Comparison of ENCODE assay signal across 11 cellular contexts in the genomic region with DNA sequence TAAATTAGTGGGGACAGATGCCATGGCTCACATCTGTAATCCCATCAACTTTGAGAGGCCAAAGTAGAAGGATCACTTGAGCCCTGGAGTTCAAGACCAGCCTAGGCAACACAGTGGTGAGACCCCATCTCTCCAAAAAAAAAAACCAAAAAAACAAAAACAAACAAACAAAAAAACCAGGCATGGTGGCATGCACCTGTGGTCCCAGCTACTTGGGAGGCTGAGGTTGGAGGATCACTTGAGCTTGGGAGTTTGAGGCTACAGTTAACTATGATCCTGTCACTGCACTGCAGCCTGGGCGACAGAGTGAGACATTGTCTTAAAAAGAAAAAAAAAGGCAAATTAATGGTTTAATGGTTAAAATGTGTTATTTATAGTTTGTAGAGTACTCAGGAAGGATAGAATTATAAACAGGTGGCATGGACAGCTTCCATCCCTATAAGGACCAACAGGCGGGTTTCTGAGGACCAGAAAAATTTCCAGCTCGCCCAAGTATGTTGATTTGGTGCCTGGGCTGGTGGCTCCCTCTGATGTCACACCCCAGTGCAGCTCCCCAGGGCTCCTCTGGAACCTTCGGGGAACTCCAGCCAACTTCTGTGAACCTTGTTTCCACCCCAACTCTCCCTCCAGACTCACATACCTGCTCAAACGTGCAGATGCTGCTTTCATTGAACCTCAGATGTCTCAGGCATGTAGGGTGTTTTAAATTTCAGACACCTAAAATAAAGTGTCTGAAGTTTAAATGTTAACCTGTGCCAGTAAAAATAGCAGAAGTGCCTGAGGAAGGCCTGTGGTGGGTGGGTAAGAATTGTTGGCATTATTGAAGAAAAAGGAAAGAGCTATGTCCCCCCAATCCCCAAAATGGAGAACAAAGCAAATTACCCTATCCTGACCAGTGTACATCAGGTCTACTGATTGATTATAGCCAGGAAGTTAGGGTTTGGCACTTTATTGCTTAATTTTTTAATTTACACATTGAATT.
A peak's percentile ranks its signal among the peaks of the same experiment; 100 is the strongest.
DNase-seq lines count a peak whose midpoint lies in the region; ATAC-seq, FAIRE-seq and TF ChIP-seq lines count a peak whose summit lies in the region.
"Had no signal": no experiment of that assay in that cellular context is flagged by ENCODE, and none has a peak within 500 bp of the region (broad histone marks: within the 10 kb centered on the region; RNA-seq: fewer than 3 reads in every experiment).

No MANE protein-coding gene starts in this region.

- intact Hi-C loops in spleen (cut with DNase I; ENCODE audit: low total_unique reads) = loop anchor here (10.0 kb wide), 1 partner anchor 53 kb away; no protein-coding TSS in a partner anchor
- intact Hi-C loops in CD14-positive monocyte (cut with micrococcal nuclease) = loop anchor here in 1 of 2 donors (5.0 kb wide), 1 partner anchor 70 kb away; a partner anchor contains a TSS

- H3K36me3 ChIP-seq in astrocyte (ENCODE audit: insufficient read depth, low read length) (peaks cover 2% of the 10 kb centered on the region), spleen (no peaks in the 10 kb centered on the region)

- H3K4me1 Mint-ChIP-seq in astrocyte (ENCODE audit: low read depth, unreplicated experiment) = peaks cover 89% of the 10 kb centered on the region
- peaks cover 43% of the 10 kb centered on the region for H3K4me1 Mint-ChIP-seq in CD14-positive monocyte

- peak; percentile 29 for ATAC-seq in GM19035 (IDR thresholded peaks at IDR 0.05; ENCODE audit: unreplicated experiment)
- ATAC-seq in HG02870 (IDR thresholded peaks at IDR 0.05; ENCODE audit: unreplicated experiment) = peak; percentile 26

- no peak overlapping the region for H3K4me3 Mint-ChIP-seq in astrocyte (ENCODE audit: unreplicated experiment)
- H3K4me3 Mint-ChIP-seq in CD14-positive monocyte = no peak overlapping the region

- no peak overlapping the region for H3K27ac ChIP-seq in astrocyte (ENCODE audit: low read depth, low read length)
- peak overlapping the region in 6 of 8 donors; percentile 30 to 78 (median 62) for H3K27ac ChIP-seq in spleen

- no peak for DNase-seq in astrocyte (ENCODE audit: low read depth)
- DNase-seq in spleen = no peak
- DNase-seq in NCI-H1417 (lab: John Stamatoyannopoulos, UW) = no peak
- DNase-seq in NCI-H526 treated with DMSO at 0.1 percent for 48 hours (lab: John Stamatoyannopoulos, UW) = no peak
- no peak for DNase-seq in CD1c-positive myeloid dendritic cell (ENCODE audit: extremely low spot score)
- DNase-seq in CD14-positive monocyte (ENCODE audit: low spot score) = no peak
- DNase-seq: activated CD8-positive, alpha-beta memory T cell treated with anti-CD3 and anti-CD28 coated beads for 24 hours; cortex of kidney; NCI-H345 had no signal

- H3K27ac Mint-ChIP-seq in astrocyte (ENCODE audit: unreplicated experiment) (peak overlapping the region; percentile 28), CD14-positive monocyte (peak overlapping the region in 2 of 7 donors; percentile 37 to 53)

- TF ChIP-seq CTCF in astrocyte (IDR thresholded peaks at IDR 0.05; ENCODE audit: insufficient read depth, low read depth, low read length) = no peak
- TF ChIP-seq CTCF in spleen (IDR thresholded peaks at IDR 0.05 in 8 of 11, conservative IDR thresholded peaks at IDR 0.05 in 3 of 11) = no peak
- no peak for TF ChIP-seq CTCF in CD14-positive monocyte (IDR thresholded peaks at IDR 0.05)

- no peak for FAIRE-seq in astrocyte (lab: Jason Lieb, UNC)

- H3K27me3 ChIP-seq in astrocyte (ENCODE audit: insufficient read depth, low read length) (no peaks in the 10 kb centered on the region), spleen (replicated peaks in 1 of 7) (no peaks in the 10 kb centered on the region)

- peaks cover 68% of the 10 kb centered on the region for H4K20me1 ChIP-seq in astrocyte (ENCODE audit: insufficient read depth, low read length)

- no peak for TF ChIP-seq POLR2A in spleen (IDR thresholded peaks at IDR 0.05)

- 51 to 62% (median 60%) methylated on average over 5 of the region's 5 CpGs for WGBS in spleen, 5 donors

- H3K4me3 ChIP-seq in astrocyte (ENCODE audit: insufficient read depth, low read depth, low read length) (no peak overlapping the region), spleen (peak overlapping the region in 1 of 8 donors; percentile 3)

- H3K9me3 ChIP-seq in astrocyte (ENCODE audit: insufficient read depth, low read depth, low read length) (no peaks in the 10 kb centered on the region), spleen (no peaks in the 10 kb centered on the region)

- H3K36me3 Mint-ChIP-seq in astrocyte (ENCODE audit: low read depth, unreplicated experiment) (peaks cover 1% of the 10 kb centered on the region), CD14-positive monocyte (no peaks in the 10 kb centered on the region)

- H3K4me1 ChIP-seq in astrocyte (ENCODE audit: insufficient read depth, low read length) (peaks cover 66% of the 10 kb centered on the region), spleen (peaks cover 10 to 82% (median 63%) of the 10 kb centered on the region in 6 donors)

- no peaks in the 10 kb centered on the region for H3K27me3 Mint-ChIP-seq in astrocyte (ENCODE audit: low read depth, unreplicated experiment)
- peaks cover 0 to 4% (median 0%) of the 10 kb centered on the region in 3 donors for H3K27me3 Mint-ChIP-seq in CD14-positive monocyte (ENCODE audit: low read depth in 3 of 3)

- H3K4me2 ChIP-seq in astrocyte (ENCODE audit: low read length) = no peak overlapping the region

- peaks cover 100% of the 10 kb centered on the region for H3K79me2 ChIP-seq in astrocyte (ENCODE audit: insufficient read depth, low read length)

- H3K9me3 Mint-ChIP-seq in astrocyte (ENCODE audit: unreplicated experiment) (no peaks in the 10 kb centered on the region), CD14-positive monocyte (no peaks in the 10 kb centered on the region)

- peak overlapping the region; percentile 4 for H3K9ac ChIP-seq in astrocyte (ENCODE audit: low read length)

- no peak overlapping the region for H2AFZ ChIP-seq in astrocyte (ENCODE audit: low read depth, low read length)
